In the genomic region with DNA sequence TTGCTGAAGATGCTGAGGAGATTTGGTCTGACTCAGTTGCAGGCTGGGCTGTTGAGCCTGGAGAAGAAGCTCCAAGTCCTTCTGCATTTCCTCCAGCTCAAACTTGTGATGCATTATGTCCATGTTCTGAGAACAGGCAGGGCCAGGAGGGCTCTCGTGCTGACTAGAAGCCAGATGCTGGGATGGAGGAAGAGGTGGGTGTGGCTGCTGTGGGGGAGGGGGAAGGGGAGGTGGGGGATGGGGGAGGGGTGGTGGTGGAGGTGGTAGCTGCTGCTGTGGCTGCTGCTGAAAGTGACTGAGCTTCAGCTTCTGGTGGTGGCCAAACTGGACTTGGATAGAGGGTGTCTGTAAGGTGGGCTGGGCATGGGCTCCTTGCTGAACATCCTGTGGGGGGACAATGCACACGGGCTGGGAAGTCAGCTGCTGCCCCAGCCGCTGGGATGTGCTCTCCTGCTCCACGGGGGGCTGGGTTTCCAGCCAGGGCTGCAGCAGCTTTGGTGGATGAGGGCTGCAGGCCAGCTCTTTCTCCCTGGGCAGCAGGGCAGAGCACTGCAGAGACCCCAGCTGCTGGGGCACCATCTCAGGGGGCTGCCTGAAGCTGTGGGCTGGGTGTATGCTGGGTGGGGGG, we compare ENCODE assay signal across 25 cellular contexts.
"Had no signal": no experiment of that assay in that cellular context is flagged by ENCODE, and none has a peak within 500 bp of the region (broad histone marks: within the 10 kb centered on the region; RNA-seq: fewer than 3 reads in every experiment).

No MANE protein-coding gene starts in this region.

- H3K9ac ChIP-seq: parathyroid adenoma had no signal

- H3K9me3 ChIP-seq: colonic mucosa, suprapubic skin, transverse colon, uterus had no signal

- ATAC-seq: activated CD4-positive, alpha-beta T cell treated with anti-CD3 and anti-CD28 coated beads for 36 hours; heart right ventricle; left colon; sciatic nerve; stimulated activated memory B cell treated with anti-CD40 and anti-IgM and Interleukin-4, amounts not matched to agents 10 μg/mL and 1 μg/mL and 100 μg/mL, for 72 hours had no signal

- H3K4me1 ChIP-seq: colonic mucosa, heart right ventricle, parathyroid adenoma, suprapubic skin, transverse colon, uterus had no signal

- H3K79me2 ChIP-seq: parathyroid adenoma had no signal

- H3K27ac ChIP-seq: colonic mucosa, heart right ventricle, parathyroid adenoma, stomach, suprapubic skin, transverse colon, uterus had no signal

- FAIRE-seq: astrocyte, keratinocyte, small intestine had no signal

- H3K36me3 ChIP-seq: colonic mucosa, uterus had no signal

- H3K27me3 ChIP-seq: colonic mucosa, heart right ventricle, stomach, suprapubic skin, transverse colon, uterus had no signal

- DNase-seq: activated B cell treated with CpG ODN at 0.5 μM for 24 hours; activated CD4-positive, alpha-beta T cell treated with anti-CD3 and anti-CD28 coated beads for 36 hours; activated CD4-positive, alpha-beta T cell treated with anti-CD3 and anti-CD28 coated beads, Interleukin-2, amount 50 U/mL, for 48 hours; activated CD8-positive, alpha-beta memory T cell treated with anti-CD3 and anti-CD28 coated beads, Interleukin-2, amount 50 U/mL, for 48 hours; activated naive CD4-positive, alpha-beta T cell treated with Interleukin-2 at 50 U/mL for 16 hours; activated naive CD8-positive, alpha-beta T cell treated with anti-CD3 and anti-CD28 coated beads for 36 hours; activated T-cell treated with anti-CD3 and anti-CD28 coated beads, Interleukin-2, amount 50 U/mL, for 48 hours; central memory CD4-positive, alpha-beta T cell; colonic mucosa; foreskin fibroblast; heart right ventricle; left colon; nucleus accumbens; stimulated activated CD4-positive, alpha-beta T cell treated with anti-CD3 and anti-CD28 coated beads, Interleukin-2, amount 100 ng/mL, for 24 hours; stomach; T1000; transverse colon; uterus had no signal

- H3K4me3 ChIP-seq: colonic mucosa, heart right ventricle, stomach, suprapubic skin, transverse colon, uterus had no signal

- H2AFZ ChIP-seq: parathyroid adenoma had no signal
